In genomic region chr2:38602136-38602731, GRCh38 we compare ENCODE assay signal across 8 cellular contexts. TPM values are rescaled to one million over a fixed set of nuclear protein-coding genes. Genes with fewer than 3 reads are reported as not detected.
DNase-seq lines count a peak whose midpoint lies in the region; ATAC-seq and TF ChIP-seq lines count a peak whose summit lies in the region.

No MANE protein-coding gene starts in this region.

- CTCF ChIA-PET in PC-3 (lab: Charles Lee), result interaction anchor here (0.6 to 2.0 kb wide), 3 partner anchors 13 to 146 kb away, joined by 3 to 12 read pairs (median 5); no protein-coding TSS in a partner anchor

- intact Hi-C loops in PC-3 (cut with micrococcal nuclease), result no loop called here
- intact Hi-C loops in heart left ventricle (cut with DNase I), result loop anchor here in 8 of 10 donors (2.0 to 5.0 kb wide), 8 partner anchors 60 to 520 kb away; partner anchors contain the start of genes GALM (in 6 of the 8) and SOS1 (in 1 of the 8)

- H2AFZ ChIP-seq in PC-3 (ENCODE audit: low read length), result peak overlapping the region; percentile 99

- DNase-seq in GM12865 (ENCODE audit: low read depth) (no peak), PC-3 (peak; percentile 19), heart left ventricle (peak in 4 of 5 donors; percentile 34 to 73 (median 44)), progenitor cell of endocrine pancreas (ENCODE audit: low spot score, unreplicated experiment) (peak; percentile 31), MV-4-11 (lab: John Stamatoyannopoulos, UW) (no peak), EL (no peak)

- no peaks in the 10 kb centered on the region for H3K27me3 Mint-ChIP-seq in activated naive CD8-positive, alpha-beta T cell
- no peaks in the 10 kb centered on the region for H3K27me3 Mint-ChIP-seq in progenitor cell of endocrine pancreas

- POLR2A ChIA-PET in PC-3 (lab: Charles Lee; ENCODE audit: unreplicated experiment), result interaction anchor here (0.6 to 1.0 kb wide), 3 partner anchors 9 to 89 kb away, joined by 4 to 6 read pairs (median 5); no protein-coding TSS in a partner anchor

- H3K36me3 ChIP-seq in PC-3 (ENCODE audit: low read depth, low read length), result no peaks in the 10 kb centered on the region
- H3K36me3 ChIP-seq in heart left ventricle, result no peaks in the 10 kb centered on the region

- peak overlapping the region; percentile 83 for H3K9ac ChIP-seq in PC-3 (ENCODE audit: low read length)

- ATAC-seq in HG02642 (IDR thresholded peaks at IDR 0.05; ENCODE audit: poor library complexity, unreplicated experiment), result peak; percentile 21
- ATAC-seq in PC-3, result peak; percentile 18
- ATAC-seq in heart left ventricle, result peak in 2 of 4 donors; percentile 49 to 54

- TF ChIP-seq POLR2A in heart left ventricle (IDR thresholded peaks at IDR 0.05), result no peak

- peak overlapping the region; percentile 81 for H3K4me3 ChIP-seq in GM12865 (ENCODE audit: low read depth, low read length)
- peak overlapping the region; percentile 84 for H3K4me3 ChIP-seq in PC-3 (ENCODE audit: low read length)
- peak overlapping the region; percentile 70 to 96 (median 92) for H3K4me3 ChIP-seq in heart left ventricle

- H3K27ac ChIP-seq in PC-3 (ENCODE audit: low read length) (peak overlapping the region; percentile 62), heart left ventricle (peak overlapping the region; percentile 96 to 100 (median 98))

- no peaks in the 10 kb centered on the region for H3K9me2 ChIP-seq in PC-3 (replicated peaks; ENCODE audit: low read length)

- no TSS peak for BruUV-seq in PC-3 (replicated peaks; lab: Mats Ljungman, UMichigan)

- no peaks in the 10 kb centered on the region for H3K9me3 ChIP-seq in PC-3 (ENCODE audit: low read length)
- H3K9me3 ChIP-seq in heart left ventricle, result no peaks in the 10 kb centered on the region

- peaks cover 37% of the 10 kb centered on the region for H4K20me1 ChIP-seq in PC-3 (ENCODE audit: low read length)

- H3K4me3 Mint-ChIP-seq in activated naive CD8-positive, alpha-beta T cell, result peak overlapping the region; percentile 89
- peak overlapping the region; percentile 93 for H3K4me3 Mint-ChIP-seq in progenitor cell of endocrine pancreas (ENCODE audit: low read depth)

- peaks cover 53% of the 10 kb centered on the region for H3K79me2 ChIP-seq in PC-3 (ENCODE audit: low read length)

- peak overlapping the region; percentile 94 for H3K4me2 ChIP-seq in PC-3 (ENCODE audit: low read length)

- no peaks in the 10 kb centered on the region for H3K9me3 Mint-ChIP-seq in activated naive CD8-positive, alpha-beta T cell (ENCODE audit: low read depth)
- H3K9me3 Mint-ChIP-seq in progenitor cell of endocrine pancreas (ENCODE audit: low read depth), result no peaks in the 10 kb centered on the region

- H3K27ac Mint-ChIP-seq in activated naive CD8-positive, alpha-beta T cell, result no peak overlapping the region
- peak overlapping the region; percentile 89 for H3K27ac Mint-ChIP-seq in progenitor cell of endocrine pancreas

- H3K27me3 ChIP-seq in PC-3 (ENCODE audit: low read length), result no peaks in the 10 kb centered on the region
- H3K27me3 ChIP-seq in heart left ventricle, result no peaks in the 10 kb centered on the region

- H3K36me3 Mint-ChIP-seq in activated naive CD8-positive, alpha-beta T cell, result no peaks in the 10 kb centered on the region
- no peaks in the 10 kb centered on the region for H3K36me3 Mint-ChIP-seq in progenitor cell of endocrine pancreas (ENCODE audit: insufficient read depth)

- H3F3A ChIP-seq in PC-3 (ENCODE audit: low read length, unreplicated experiment), result no peaks in the 10 kb centered on the region

- 0 to 1% (median 0%) methylated on average over 42 to 74 of the region's 74 CpGs for WGBS in heart left ventricle, 4 donors

- peaks cover 44% of the 10 kb centered on the region for H3K4me1 Mint-ChIP-seq in activated naive CD8-positive, alpha-beta T cell (ENCODE audit: low read depth)
- H3K4me1 Mint-ChIP-seq in progenitor cell of endocrine pancreas (ENCODE audit: low read depth), result peaks cover 38% of the 10 kb centered on the region

- no peak for TF ChIP-seq CTCF in GM12865 (IDR thresholded peaks at IDR 0.05; ENCODE audit: insufficient read depth, low read depth, low read length, missing control alignments)
- TF ChIP-seq CTCF in PC-3 (conservative IDR thresholded peaks at IDR 0.05; ENCODE audit: low read depth, low read length), result no peak
- TF ChIP-seq CTCF in heart left ventricle (IDR thresholded peaks at IDR 0.05), result no peak
- no peak for TF ChIP-seq CTCF in progenitor cell of endocrine pancreas (IDR thresholded peaks at IDR 0.05; ENCODE audit: unreplicated experiment)

- peaks cover 31% of the 10 kb centered on the region for H3K4me1 ChIP-seq in PC-3 (ENCODE audit: insufficient read depth, low read length)
- H3K4me1 ChIP-seq in heart left ventricle, result peaks cover 0 to 54% (median 40%) of the 10 kb centered on the region in 12 donors

RNA-seq across cellular contexts. Expression of gene HNRNPLL, which starts 0.5 kb away (rescaled TPM):
- 30.1 and 43.8 TPM in 2 replicates for total RNA-seq in PC-3 (2014; rRNA removed)
- 10 to 100 TPM; 12.1 to 33.2 (median 23.5) TPM for total RNA-seq in heart left ventricle
- 10 to 100 TPM in 1 of 2 donors, 1 to 10 TPM in 1; 6.9 to 22.8 TPM for polyA plus RNA-seq in heart left ventricle
- total RNA-seq in progenitor cell of endocrine pancreas, result 119 and 122 TPM in 2 replicates

Comparison
In these comparisons a context has a peak if more than half of its experiments do, and no peak if none do; other contexts are left out.
1. DNase-seq: peak in PC-3 (single experiment), heart left ventricle (4 of 5) and progenitor cell of endocrine pancreas (single experiment); none in GM12865 (single experiment), MV-4-11 (single experiment) and EL (single experiment).
2. Peak in every context shown above with its lines, with median percentiles within 50 percentile points of each other: H3K4me3 ChIP-seq.